12 cellular contexts compared by ENCODE assay signal in genomic region chr2:33215299-33215698, GRCh38.
DNase-seq lines count a peak whose midpoint lies in the region; ATAC-seq and TF ChIP-seq lines count a peak whose summit lies in the region.
"Had no signal": no experiment of that assay in that cellular context is flagged by ENCODE, and none has a peak within 500 bp of the region (broad histone marks: within the 10 kb centered on the region; RNA-seq: fewer than 3 reads in every experiment).

No MANE protein-coding gene starts in this region.

- no peak for ATAC-seq in GM18870 (IDR thresholded peaks at IDR 0.05; ENCODE audit: unreplicated experiment)
- ATAC-seq in left lobe of liver: no peak

- H3K27ac ChIP-seq in SJCRH30 (no peak overlapping the region), esophagus muscularis mucosa (replicated peaks in 1 of 4) (peak overlapping the region in 3 of 4 donors; percentile 58 to 64 (median 59)), osteoblast (ENCODE audit: low read depth, low read length) (peak overlapping the region; percentile 97)
- H3K27ac ChIP-seq: adrenal gland had no signal

- no peaks in the 10 kb centered on the region for H3K27me3 ChIP-seq in SJCRH30
- no peaks in the 10 kb centered on the region for H3K27me3 ChIP-seq in esophagus muscularis mucosa
- H3K27me3 ChIP-seq in osteoblast (ENCODE audit: insufficient read depth, low read length): no peaks in the 10 kb centered on the region
- H3K27me3 ChIP-seq: adrenal gland had no signal

- no peak for TF ChIP-seq EP300 in esophagus muscularis mucosa (IDR thresholded peaks at IDR 0.05)

- no peaks in the 10 kb centered on the region for H3K9me3 ChIP-seq in SJCRH30 (replicated peaks)
- H3K9me3 ChIP-seq in esophagus muscularis mucosa: no peaks in the 10 kb centered on the region
- H3K9me3 ChIP-seq in osteoblast (ENCODE audit: low read depth, low read length): no peaks in the 10 kb centered on the region
- H3K9me3 ChIP-seq: adrenal gland had no signal

- no peak overlapping the region for H2AFZ ChIP-seq in osteoblast (ENCODE audit: low read length)

- H3K36me3 ChIP-seq in SJCRH30 (no peaks in the 10 kb centered on the region), esophagus muscularis mucosa (peaks cover 0 to 7% (median 0%) of the 10 kb centered on the region in 4 donors), osteoblast (ENCODE audit: insufficient read depth, low read length) (no peaks in the 10 kb centered on the region)
- H3K36me3 ChIP-seq: adrenal gland had no signal

- DNase-seq in EL: peak; percentile 83
- DNase-seq in SJCRH30: peak; percentile 14 to 22
- DNase-seq in esophagus muscularis mucosa (ENCODE audit: extremely low spot score): peak; percentile 21
- DNase-seq in osteoblast (ENCODE audit: insufficient read length, low spot score, missing footprints): peak; percentile 54
- no peak for DNase-seq in occipital lobe (lab: John Stamatoyannopoulos, UW)
- DNase-seq in HT-29 (ENCODE audit: low spot score): no peak
- no peak for DNase-seq in left lobe of liver (ENCODE audit: low spot score)
- DNase-seq: activated CD4-positive, alpha-beta memory T cell treated with anti-CD3 and anti-CD28 coated beads, Interleukin-2, amount 10 ng/mL, durations not matched to agents 7 days and 5 days; H7; nephron progenitor cell had no signal

- H3K4me1 ChIP-seq in SJCRH30: no peaks in the 10 kb centered on the region; the same call in 1 of the 2 replicates
- H3K4me1 ChIP-seq in esophagus muscularis mucosa: peaks cover 48 to 88% (median 67%) of the 10 kb centered on the region in 4 donors
- H3K4me1 ChIP-seq in osteoblast (ENCODE audit: insufficient read depth, low read length): peaks cover 78% of the 10 kb centered on the region

- H4K20me1 ChIP-seq in osteoblast (ENCODE audit: insufficient read depth, low read length): no peaks in the 10 kb centered on the region

- WGBS in esophagus muscularis mucosa: 72% methylated on average over 3 of the region's 3 CpGs

- peaks cover 3% of the 10 kb centered on the region for H3K79me2 ChIP-seq in osteoblast (ENCODE audit: insufficient read depth, low read length)

- no peak for TF ChIP-seq POLR2A in esophagus muscularis mucosa (IDR thresholded peaks at IDR 0.05; ENCODE audit: low read depth)

- intact Hi-C loops in esophagus muscularis mucosa (cut with DNase I): no loop called here

- H3K4me3 ChIP-seq in SJCRH30 (no peak overlapping the region), esophagus muscularis mucosa (no peak overlapping the region), osteoblast (ENCODE audit: insufficient read depth, low read length) (no peak overlapping the region)
- H3K4me3 ChIP-seq: adrenal gland had no signal

- H3K4me2 ChIP-seq in osteoblast (ENCODE audit: insufficient read depth, low read length): no peak overlapping the region

- TF ChIP-seq CTCF in esophagus muscularis mucosa (IDR thresholded peaks at IDR 0.05) (no peak), osteoblast (IDR thresholded peaks at IDR 0.05; ENCODE audit: extremely low read depth, low read depth, low read length) (no peak)

Comparison
In these comparisons a context has a peak if more than half of its experiments do, and no peak if none do; other contexts are left out.
1. DNase-seq: peak in EL (single experiment), SJCRH30 (2 of 2), esophagus muscularis mucosa (single experiment) and osteoblast (single experiment); none in occipital lobe (single experiment), HT-29 (single experiment) and left lobe of liver (single experiment).